Comparison of ENCODE assay signal across 9 cellular contexts in genomic region chr7:35729061-35729783, GRCh38. TPM values are rescaled to one million over a fixed set of nuclear protein-coding genes. Genes with fewer than 3 reads are reported as not detected.
DNase-seq lines count a peak whose midpoint lies in the region; ATAC-seq and TF ChIP-seq lines count a peak whose summit lies in the region.
"Had no signal": no experiment of that assay in that cellular context is flagged by ENCODE, and none has a peak within 500 bp of the region (broad histone marks: within the 10 kb centered on the region; RNA-seq: fewer than 3 reads in every experiment).

No MANE protein-coding gene starts in this region.

- no peaks in the 10 kb centered on the region for H3K27me3 ChIP-seq in CD4-positive, CD25-positive, alpha-beta regulatory T cell (ENCODE audit: control insufficient read depth, insufficient read depth, low read length)
- no peaks in the 10 kb centered on the region for H3K27me3 ChIP-seq in naive thymus-derived CD4-positive, alpha-beta T cell (ENCODE audit: control insufficient read depth in 2 of 2, insufficient read depth in 2 of 2, low read length in 2 of 2)
- no peaks in the 10 kb centered on the region for H3K27me3 ChIP-seq in foreskin keratinocyte

- H3K9me3 ChIP-seq in CD4-positive, CD25-positive, alpha-beta regulatory T cell (ENCODE audit: control insufficient read depth in 2 of 2, low read length in 2 of 2), result no peaks in the 10 kb centered on the region
- H3K9me3 ChIP-seq in naive thymus-derived CD4-positive, alpha-beta T cell (ENCODE audit: control insufficient read depth in 2 of 3, low read length in 3 of 3), result no peaks in the 10 kb centered on the region
- H3K9me3 ChIP-seq: psoas muscle had no signal

- peak; percentile 41 to 63 for ATAC-seq in CD4-positive, CD25-positive, alpha-beta regulatory T cell (ENCODE audit: low read depth in 2 of 2)
- ATAC-seq in HG03175 (IDR thresholded peaks at IDR 0.05; ENCODE audit: unreplicated experiment) (peak; percentile 59), foreskin keratinocyte (no peak)
- ATAC-seq in activated CD8-positive, alpha-beta T cell treated with anti-CD3 and anti-CD28 coated beads for 36 hours, result peak; percentile 80
- ATAC-seq in naive thymus-derived CD4-positive, alpha-beta T cell, result peak; percentile 79

- no peak overlapping the region for H3K4me3 ChIP-seq in CD4-positive, CD25-positive, alpha-beta regulatory T cell (ENCODE audit: low read depth, low read length)
- no peak overlapping the region for H3K4me3 ChIP-seq in naive thymus-derived CD4-positive, alpha-beta T cell (ENCODE audit: low read length)
- H3K4me3 ChIP-seq: psoas muscle had no signal

- H3K4me3 Mint-ChIP-seq in CD4-positive, CD25-positive, alpha-beta regulatory T cell, result no peak overlapping the region
- H3K4me3 Mint-ChIP-seq in activated CD8-positive, alpha-beta T cell treated with anti-CD3 and anti-CD28 coated beads for 36 hours, result no peak overlapping the region
- H3K4me3 Mint-ChIP-seq in naive thymus-derived CD4-positive, alpha-beta T cell, result peak overlapping the region in 2 of 10 donors; percentile 21 to 53

- no peak for TF ChIP-seq CTCF in activated CD8-positive, alpha-beta T cell treated with anti-CD3 and anti-CD28 coated beads for 36 hours (IDR thresholded peaks at IDR 0.05)
- TF ChIP-seq CTCF in foreskin keratinocyte (conservative IDR thresholded peaks at IDR 0.05), result no peak

- H3K36me3 Mint-ChIP-seq in CD4-positive, CD25-positive, alpha-beta regulatory T cell, result no peaks in the 10 kb centered on the region
- H3K36me3 Mint-ChIP-seq in activated CD8-positive, alpha-beta T cell treated with anti-CD3 and anti-CD28 coated beads for 36 hours (ENCODE audit: low read depth), result no peaks in the 10 kb centered on the region
- H3K36me3 Mint-ChIP-seq in naive thymus-derived CD4-positive, alpha-beta T cell, result peaks cover 0 to 5% (median 3%) of the 10 kb centered on the region in 5 donors

- peaks cover 4% of the 10 kb centered on the region for H3K27me3 Mint-ChIP-seq in CD4-positive, CD25-positive, alpha-beta regulatory T cell
- H3K27me3 Mint-ChIP-seq in activated CD8-positive, alpha-beta T cell treated with anti-CD3 and anti-CD28 coated beads for 36 hours, result no peaks in the 10 kb centered on the region
- H3K27me3 Mint-ChIP-seq in naive thymus-derived CD4-positive, alpha-beta T cell, result peaks cover 0 to 19% (median 0%) of the 10 kb centered on the region in 5 donors

- DNase-seq in CD4-positive, CD25-positive, alpha-beta regulatory T cell, result no peak
- DNase-seq in GM19238 (ENCODE audit: insufficient read length, low spot score) (peak; percentile 33), foreskin keratinocyte (no peak), HK-2 (ENCODE audit: unreplicated experiment) (no peak), globus pallidus (ENCODE audit: low spot score) (no peak)
- DNase-seq in activated CD8-positive, alpha-beta T cell treated with anti-CD3 and anti-CD28 coated beads for 36 hours, result peak; percentile 82
- DNase-seq in naive thymus-derived CD4-positive, alpha-beta T cell, result peak in 1 of 9 donors; percentile 37
- DNase-seq: psoas muscle had no signal

- intact Hi-C loops in activated CD8-positive, alpha-beta T cell treated with anti-CD3 and anti-CD28 coated beads for 36 hours (cut with micrococcal nuclease), result loop anchor here (5.0 kb wide), 2 partner anchors 37 to 73 kb away; partner anchors contain the start of gene SEPTIN7
- intact Hi-C loops in naive thymus-derived CD4-positive, alpha-beta T cell (cut with micrococcal nuclease), result loop anchor here in 1 of 2 donors (2.0 to 10.0 kb wide), 2 partner anchors 72 to 556 kb away; partner anchors contain the start of gene SEPTIN7

- peaks cover 6% of the 10 kb centered on the region for H3K4me1 ChIP-seq in CD4-positive, CD25-positive, alpha-beta regulatory T cell (ENCODE audit: control insufficient read depth, insufficient read depth, low read length, poor library complexity, severe bottlenecking)
- peaks cover 26 to 55% of the 10 kb centered on the region in 2 donors for H3K4me1 ChIP-seq in naive thymus-derived CD4-positive, alpha-beta T cell (ENCODE audit: control insufficient read depth in 2 of 2, insufficient read depth in 2 of 2, low read length in 2 of 2)
- H3K4me1 ChIP-seq in foreskin keratinocyte, result no peaks in the 10 kb centered on the region

- POLR2A ChIA-PET in activated CD8-positive, alpha-beta T cell treated with anti-CD3 and anti-CD28 coated beads for 36 hours (lab: Charles Lee), result interaction anchor here (0.8 to 1.3 kb wide), 7 partner anchors 9 to 73 kb away, joined by 3 to 15 read pairs (median 4); partner anchors contain the start of genes HERPUD2 and SEPTIN7
- POLR2A ChIA-PET in naive thymus-derived CD4-positive, alpha-beta T cell (lab: Charles Lee), result interaction anchor here (1.0 kb wide), 1 partner anchor 32 kb away, joined by 3 read pairs; no protein-coding TSS in a partner anchor

- H3K27ac Mint-ChIP-seq in CD4-positive, CD25-positive, alpha-beta regulatory T cell, result peak overlapping the region in 1 of 3 donors; percentile 36
- peak overlapping the region; percentile 70 for H3K27ac Mint-ChIP-seq in activated CD8-positive, alpha-beta T cell treated with anti-CD3 and anti-CD28 coated beads for 36 hours
- peak overlapping the region in 4 of 9 donors; percentile 26 to 73 (median 45) for H3K27ac Mint-ChIP-seq in naive thymus-derived CD4-positive, alpha-beta T cell

- H3K9me3 Mint-ChIP-seq in CD4-positive, CD25-positive, alpha-beta regulatory T cell, result peaks cover 0 to 1% (median 0%) of the 10 kb centered on the region in 7 donors
- peaks cover 3% of the 10 kb centered on the region for H3K9me3 Mint-ChIP-seq in activated CD8-positive, alpha-beta T cell treated with anti-CD3 and anti-CD28 coated beads for 36 hours
- H3K9me3 Mint-ChIP-seq in naive thymus-derived CD4-positive, alpha-beta T cell, result peaks cover 0 to 2% (median 0%) of the 10 kb centered on the region in 11 donors

- H3K36me3 ChIP-seq in CD4-positive, CD25-positive, alpha-beta regulatory T cell (ENCODE audit: control insufficient read depth, insufficient read depth, low read length), result no peaks in the 10 kb centered on the region
- H3K36me3 ChIP-seq in naive thymus-derived CD4-positive, alpha-beta T cell (ENCODE audit: control insufficient read depth in 2 of 3, insufficient read depth in 3 of 3, low read length in 3 of 3), result no peaks in the 10 kb centered on the region

- CTCF ChIA-PET in activated CD8-positive, alpha-beta T cell treated with anti-CD3 and anti-CD28 coated beads for 36 hours (lab: Charles Lee), result interaction anchor here (1.0 to 7.8 kb wide), 6 partner anchors 16 to 247 kb away, joined by 3 to 49 read pairs (median 4); partner anchors contain the start of genes HERPUD2 and SEPTIN7
- CTCF ChIA-PET in naive thymus-derived CD4-positive, alpha-beta T cell (lab: Charles Lee), result interaction anchor here (0.6 to 1.5 kb wide), 2 partner anchors 52 to 105 kb away, joined by 3 to 6 read pairs; no protein-coding TSS in a partner anchor

- no peak overlapping the region for H3K27ac ChIP-seq in CD4-positive, CD25-positive, alpha-beta regulatory T cell (ENCODE audit: insufficient read depth, low read length, poor library complexity, severe bottlenecking)
- H3K27ac ChIP-seq in naive thymus-derived CD4-positive, alpha-beta T cell (ENCODE audit: low read depth, low read length), result no peak overlapping the region
- no peak overlapping the region for H3K27ac ChIP-seq in foreskin keratinocyte
- H3K27ac ChIP-seq: psoas muscle had no signal

- peaks cover 3 to 26% (median 11%) of the 10 kb centered on the region in 4 donors for H3K4me1 Mint-ChIP-seq in CD4-positive, CD25-positive, alpha-beta regulatory T cell
- H3K4me1 Mint-ChIP-seq in activated CD8-positive, alpha-beta T cell treated with anti-CD3 and anti-CD28 coated beads for 36 hours (ENCODE audit: low read depth), result peaks cover 66% of the 10 kb centered on the region
- H3K4me1 Mint-ChIP-seq in naive thymus-derived CD4-positive, alpha-beta T cell, result peaks cover 23 to 54% (median 47%) of the 10 kb centered on the region in 7 donors

RNA-seq across cellular contexts. Expression of gene HERPUD2, which starts 34.3 kb away (rescaled TPM):
- total RNA-seq in CD4-positive, CD25-positive, alpha-beta regulatory T cell, result 113 TPM
- 10 to 100 TPM; 75.2 to 81.3 (median 79.7) TPM for polyA plus RNA-seq in CD4-positive, CD25-positive, alpha-beta regulatory T cell
- total RNA-seq in activated CD8-positive, alpha-beta T cell treated with anti-CD3 and anti-CD28 coated beads for 36 hours, result 10 to 100 TPM; 24.9 to 25.0 TPM
- total RNA-seq in naive thymus-derived CD4-positive, alpha-beta T cell, result 10 to 100 TPM; 38.1 to 92.6 (median 62.4) TPM
- polyA plus RNA-seq in naive thymus-derived CD4-positive, alpha-beta T cell, result 10 to 100 TPM; 68.7 to 76.8 TPM
- 22.5 and 24.3 TPM in 2 replicates for total RNA-seq in foreskin keratinocyte
- 8.9 and 11.3 TPM in 2 replicates for polyA plus RNA-seq in foreskin keratinocyte

Comparison
In these comparisons a context has a peak if more than half of its experiments do, and no peak if none do; other contexts are left out.
1. DNase-seq: peak in GM19238 (single experiment) and activated CD8-positive, alpha-beta T cell treated with anti-CD3 and anti-CD28 coated beads for 36 hours (single experiment); none in CD4-positive, CD25-positive, alpha-beta regulatory T cell (0 of 3), foreskin keratinocyte (0 of 2), HK-2 (single experiment) and globus pallidus (single experiment).